In genomic region chr2:85707304-85707703, GRCh38 we compare ENCODE assay signal across 8 cellular contexts.
DNase-seq lines count a peak whose midpoint lies in the region; ATAC-seq lines count a peak whose summit lies in the region.

No MANE protein-coding gene starts in this region.

- peak; percentile 44 for ATAC-seq in HG03196 (IDR thresholded peaks at IDR 0.05; ENCODE audit: unreplicated experiment)
- peak; percentile 90 to 95 for ATAC-seq in activated CD4-positive, CD25-positive, alpha-beta regulatory T cell treated with anti-CD3 and anti-CD28 coated beads, Interleukin-2, amount 50 U/mL, for 24 hours
- ATAC-seq in effector memory CD8-positive, alpha-beta T cell (replicated peaks), result peak; percentile 73
- peak; percentile 83 for ATAC-seq in stimulated activated naive CD8-positive, alpha-beta T cell treated with anti-CD3 and anti-CD28 coated beads, Interleukin-15, Interleukin-2, amounts not matched to agents 100 U/mL and 50 U/mL, for 24 hours

- H3K27me3 Mint-ChIP-seq in effector memory CD8-positive, alpha-beta T cell, result peaks cover 0 to 6% of the 10 kb centered on the region in 2 donors

- peak overlapping the region; percentile 29 to 80 for H3K27ac Mint-ChIP-seq in effector memory CD8-positive, alpha-beta T cell

- peak; percentile 59 for DNase-seq in activated T-cell treated with anti-CD3 and anti-CD28 coated beads for 24 hours (ENCODE audit: low read depth)
- no peak for DNase-seq in activated T-cell treated with anti-CD3 and anti-CD28 coated beads, Interleukin-2, amount 50 U/mL, for 1 hour
- DNase-seq in NCI-H446 treated with DMSO at 0.1 percent for 48 hours (lab: John Stamatoyannopoulos, UW), result peak; percentile 48
- DNase-seq in effector memory CD8-positive, alpha-beta T cell, result peak; percentile 76 to 81 (median 77)
- DNase-seq in middle frontal gyrus (ENCODE audit: extremely low spot score, low spot score), result peak; percentile 69
- DNase-seq in stimulated activated naive CD8-positive, alpha-beta T cell treated with anti-CD3 and anti-CD28 coated beads, Interleukin-15, Interleukin-2, amounts not matched to agents 100 U/mL and 50 U/mL, for 24 hours, result peak; percentile 66

- H3K4me3 Mint-ChIP-seq in effector memory CD8-positive, alpha-beta T cell, result peak overlapping the region; percentile 6 to 50

- no peaks in the 10 kb centered on the region for H3K9me3 Mint-ChIP-seq in effector memory CD8-positive, alpha-beta T cell

- peaks cover 36 to 38% of the 10 kb centered on the region in 2 donors for H3K4me1 Mint-ChIP-seq in effector memory CD8-positive, alpha-beta T cell (ENCODE audit: low read depth in 2 of 2)

- H3K36me3 Mint-ChIP-seq in effector memory CD8-positive, alpha-beta T cell (ENCODE audit: insufficient read depth), result peaks cover 7% of the 10 kb centered on the region
